2 cellular contexts compared by ENCODE assay signal in genomic region chrX:38225093-38225492, GRCh38.
TF ChIP-seq lines count a peak whose summit lies in the region.

No MANE protein-coding gene starts in this region.

TF ChIP-seq in IMR-90, 13 proteins besides CTCF, POLR2A, EP300 and RAD21:
- TF ChIP-seq SMC3 (IDR thresholded peaks at IDR 0.05; ENCODE audit: low read depth, low read length) (no peak), RFX5 (IDR thresholded peaks at IDR 0.05; ENCODE audit: low read depth, low read length) (no peak), MAZ (IDR thresholded peaks at IDR 0.05; ENCODE audit: borderline replicate concordance, low read depth, low read length) (no peak), CEBPB (IDR thresholded peaks at IDR 0.05; ENCODE audit: low read depth, low read length) (no peak), MAFK (IDR thresholded peaks at IDR 0.05; ENCODE audit: low read depth, low read length) (no peak), CHD1 (IDR thresholded peaks at IDR 0.05; ENCODE audit: low read depth, low read length) (no peak)
- TF ChIP-seq, protein P1, sequence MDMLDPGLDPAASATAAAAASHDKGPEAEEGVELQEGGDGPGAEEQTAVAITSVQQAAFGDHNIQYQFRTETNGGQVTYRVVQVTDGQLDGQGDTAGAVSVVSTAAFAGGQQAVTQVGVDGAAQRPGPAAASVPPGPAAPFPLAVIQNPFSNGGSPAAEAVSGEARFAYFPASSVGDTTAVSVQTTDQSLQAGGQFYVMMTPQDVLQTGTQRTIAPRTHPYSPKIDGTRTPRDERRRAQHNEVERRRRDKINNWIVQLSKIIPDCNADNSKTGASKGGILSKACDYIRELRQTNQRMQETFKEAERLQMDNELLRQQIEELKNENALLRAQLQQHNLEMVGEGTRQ (IDR thresholded peaks at IDR 0.05; ENCODE audit: low read depth, low read length), result no peak

TF ChIP-seq in H1, 55 proteins besides CTCF, POLR2A, EP300 and RAD21:
- TF ChIP-seq HDAC2 (IDR thresholded peaks at IDR 0.05; ENCODE audit: borderline replicate concordance in 1 of 2, low read depth in 2 of 2, low read length in 2 of 2) (no peak), TBP (IDR thresholded peaks at IDR 0.05; ENCODE audit: low read depth, low read length) (no peak), TEAD4 (IDR thresholded peaks at IDR 0.05; ENCODE audit: low read depth, low read length) (no peak), SUZ12 (IDR thresholded peaks at IDR 0.05; ENCODE audit: low read length) (no peak), ZNF274 (IDR thresholded peaks at IDR 0.05; ENCODE audit: borderline replicate concordance, extremely low read depth, low read length) (no peak), CREB1 (IDR thresholded peaks at IDR 0.05) (no peak), KDM5A (IDR thresholded peaks at IDR 0.05; ENCODE audit: low read length) (no peak), CBX5 (IDR thresholded peaks at IDR 0.05; ENCODE audit: low read depth, low read length) (no peak), MAFK (IDR thresholded peaks at IDR 0.05; ENCODE audit: low read depth, low read length) (no peak), KDM4A (IDR thresholded peaks at IDR 0.05; ENCODE audit: low read depth, low read length, severe bottlenecking) (no peak), E2F6 (IDR thresholded peaks at IDR 0.05) (no peak), TAF7 (optimal IDR thresholded peaks at IDR 0.05; ENCODE audit: borderline replicate concordance, low read depth, low read length) (no peak)
- TF ChIP-seq, protein P2, sequence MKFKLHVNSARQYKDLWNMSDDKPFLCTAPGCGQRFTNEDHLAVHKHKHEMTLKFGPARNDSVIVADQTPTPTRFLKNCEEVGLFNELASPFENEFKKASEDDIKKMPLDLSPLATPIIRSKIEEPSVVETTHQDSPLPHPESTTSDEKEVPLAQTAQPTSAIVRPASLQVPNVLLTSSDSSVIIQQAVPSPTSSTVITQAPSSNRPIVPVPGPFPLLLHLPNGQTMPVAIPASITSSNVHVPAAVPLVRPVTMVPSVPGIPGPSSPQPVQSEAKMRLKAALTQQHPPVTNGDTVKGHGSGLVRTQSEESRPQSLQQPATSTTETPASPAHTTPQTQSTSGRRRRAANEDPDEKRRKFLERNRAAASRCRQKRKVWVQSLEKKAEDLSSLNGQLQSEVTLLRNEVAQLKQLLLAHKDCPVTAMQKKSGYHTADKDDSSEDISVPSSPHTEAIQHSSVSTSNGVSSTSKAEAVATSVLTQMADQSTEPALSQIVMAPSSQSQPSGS (IDR thresholded peaks at IDR 0.05; ENCODE audit: low read length), result no peak
